Comparison of ENCODE assay signal across 13 cellular contexts in the genomic region with DNA sequence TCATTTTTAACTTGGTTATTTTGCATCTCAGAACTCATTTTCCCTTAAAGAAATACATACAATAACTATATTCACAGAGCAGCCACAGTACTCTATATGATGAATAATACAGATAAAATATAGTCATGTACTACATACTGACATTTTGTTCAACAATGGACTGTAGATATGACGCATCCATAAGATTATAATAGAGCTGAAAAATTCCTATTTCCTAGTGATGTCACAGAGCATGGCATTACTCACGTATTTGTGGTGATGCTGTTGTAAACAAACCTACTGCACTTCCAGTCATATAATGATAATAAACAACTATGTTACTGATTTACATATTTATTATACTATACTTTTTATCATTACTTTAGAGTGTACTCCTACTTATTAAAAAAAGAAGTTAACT.
"Had no signal": no experiment of that assay in that cellular context is flagged by ENCODE, and none has a peak within 500 bp of the region (broad histone marks: within the 10 kb centered on the region; RNA-seq: fewer than 3 reads in every experiment).

No MANE protein-coding gene starts in this region.

- H3K9me3 ChIP-seq: esophagus muscularis mucosa, left ventricle myocardium inferior, tibial artery had no signal

- H3K27ac ChIP-seq: cardiac muscle cell, esophagus muscularis mucosa, left ventricle myocardium inferior, skin epidermis, tibial artery had no signal

- DNase-seq: activated CD4-positive, alpha-beta T cell treated with anti-CD3 and anti-CD28 coated beads for 4 hours; aorta; kidney; left ventricle myocardium inferior; naive thymus-derived CD8-positive, alpha-beta T cell; stimulated activated CD4-positive, alpha-beta T cell treated with anti-CD3 and anti-CD28 coated beads, Interleukin-15, amount 100 ng/mL, for 24 hours; stimulated activated CD4-positive, alpha-beta T cell treated with anti-CD3 and anti-CD28 coated beads, Interleukin-4, amount 100 ng/mL, for 1 hour; stimulated activated naive CD4-positive, alpha-beta T cell; T-helper 2 cell; tibial artery had no signal

- ATAC-seq: naive thymus-derived CD8-positive, alpha-beta T cell had no signal

- H3K4me3 ChIP-seq: cardiac muscle cell, esophagus muscularis mucosa, left ventricle myocardium inferior, skin epidermis, tibial artery had no signal

- H3K36me3 ChIP-seq: cardiac muscle cell had no signal

- H3K27me3 ChIP-seq: cardiac muscle cell, esophagus muscularis mucosa, tibial artery had no signal
